Comparison of ENCODE assay signal across 8 cellular contexts in the genomic region with DNA sequence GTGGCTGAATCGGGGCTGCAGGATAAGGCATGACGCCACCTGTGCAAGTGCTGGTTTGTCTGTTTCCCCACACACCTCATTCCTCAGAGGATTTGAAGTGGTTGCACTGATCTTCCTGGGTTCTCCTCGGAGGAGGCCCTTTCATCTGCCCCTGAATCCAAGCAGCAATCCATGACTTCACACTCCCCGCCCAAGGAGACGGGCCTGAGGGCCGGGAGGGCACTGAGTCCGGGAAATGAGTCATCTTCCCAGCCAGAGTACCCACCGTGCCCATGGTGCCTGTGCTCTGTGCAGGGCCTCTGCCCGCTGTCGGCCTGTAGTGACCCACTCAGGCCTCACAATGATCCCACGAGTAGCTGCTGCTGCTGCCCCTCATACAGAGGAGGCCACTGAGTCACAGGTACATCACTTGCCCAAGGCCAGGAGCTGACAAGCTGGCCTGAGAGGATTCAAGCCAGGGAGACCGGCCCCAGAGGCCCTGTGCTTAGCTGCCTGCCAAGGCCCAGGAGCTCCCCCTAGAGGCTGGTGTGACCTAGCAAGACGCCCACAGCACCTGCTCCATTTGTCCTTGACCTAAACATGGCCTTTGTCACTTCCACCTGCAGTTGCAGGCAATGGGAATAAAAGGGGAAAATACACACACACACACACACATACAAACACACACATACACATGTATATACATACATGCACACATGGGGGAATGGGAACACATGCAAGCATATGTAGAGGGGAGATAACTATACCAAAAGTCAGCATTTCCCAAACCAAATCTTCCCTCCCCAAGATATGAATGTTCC.
DNase-seq lines count a peak whose midpoint lies in the region; ATAC-seq, FAIRE-seq and TF ChIP-seq lines count a peak whose summit lies in the region.

No MANE protein-coding gene starts in this region.

- no peak overlapping the region for H3K27ac ChIP-seq in C4-2B
- H3K27ac ChIP-seq in coronary artery: no peak overlapping the region

- ATAC-seq in GM19455 (IDR thresholded peaks at IDR 0.05; ENCODE audit: unreplicated experiment): no peak
- ATAC-seq in GM18870 (IDR thresholded peaks at IDR 0.05; ENCODE audit: unreplicated experiment): no peak

- no peak overlapping the region for H3K4me3 ChIP-seq in coronary artery

- peak; percentile 58 for DNase-seq in GM20000 (ENCODE audit: low spot score)
- DNase-seq in RCC 7860 (ENCODE audit: low spot score): peak; percentile 70
- DNase-seq in coronary artery (ENCODE audit: low spot score): no peak
- peak; percentile 64 for DNase-seq in myocyte (ENCODE audit: low read depth)
- DNase-seq in NCI-H2081 treated with DMSO at 0.1 percent for 48 hours (lab: John Stamatoyannopoulos, UW): no peak

- peak; percentile 91 for TF ChIP-seq CTCF in C4-2B (conservative IDR thresholded peaks at IDR 0.05)
- TF ChIP-seq CTCF in GM20000 (IDR thresholded peaks at IDR 0.05; ENCODE audit: extremely low read depth, missing control alignments): peak; percentile 48
- peak; percentile 13 for TF ChIP-seq CTCF in coronary artery (IDR thresholded peaks at IDR 0.05)

- FAIRE-seq in RCC 7860 (lab: Jason Lieb, UNC): no peak

Comparison
In these comparisons a context has a peak if more than half of its experiments do, and no peak if none do; other contexts are left out.
1. CTCF ChIP-seq: peak in every context shown above with its lines; median percentile 91 in C4-2B; 48 in GM20000; 13 in coronary artery.
2. DNase-seq: peak in GM20000 (single experiment), RCC 7860 (single experiment) and myocyte (single experiment); none in coronary artery (single experiment) and NCI-H2081 treated with DMSO at 0.1 percent for 48 hours (single experiment).